In the genomic region with DNA sequence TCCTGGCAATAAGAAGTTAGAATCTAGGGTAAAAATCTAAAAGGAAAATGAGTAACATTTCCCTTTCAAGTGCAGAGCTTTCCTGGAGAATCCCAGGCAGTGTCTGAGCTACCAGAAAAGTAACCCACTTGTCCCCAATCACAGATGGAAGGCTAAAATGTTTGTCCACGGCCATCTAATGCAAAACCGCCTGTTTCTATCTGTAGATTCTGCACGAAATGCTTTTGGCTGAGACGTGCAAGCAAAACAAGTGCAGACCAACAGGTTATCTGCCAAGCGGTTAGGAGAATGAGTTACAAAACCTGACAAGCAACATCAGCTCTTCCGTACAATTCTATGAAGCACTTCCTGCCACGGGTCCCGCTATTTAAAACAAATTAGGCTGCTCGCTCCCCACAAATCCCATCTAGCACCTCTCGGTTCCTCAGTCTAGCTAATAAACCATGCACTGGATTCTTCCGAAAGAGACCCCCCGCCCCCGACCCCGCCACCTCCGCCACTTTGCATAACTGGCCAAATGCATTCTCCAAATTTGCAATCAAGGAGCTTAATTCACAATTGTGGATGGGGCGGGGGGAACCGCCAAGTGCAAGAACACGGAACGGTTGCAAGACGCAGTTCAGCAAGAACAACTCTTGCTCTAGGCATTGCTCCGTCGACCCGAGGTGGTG, we compare ENCODE assay signal across 8 cellular contexts. TPM values are rescaled to one million over a fixed set of nuclear protein-coding genes. Genes with fewer than 3 reads are reported as not detected.
DNase-seq lines count a peak whose midpoint lies in the region; ATAC-seq and TF ChIP-seq lines count a peak whose summit lies in the region.

No MANE protein-coding gene starts in this region.

- TF ChIP-seq EP300 in transverse colon (IDR thresholded peaks at IDR 0.05; ENCODE audit: low read depth), result no peak

- no peaks in the 10 kb centered on the region for H3K9me3 ChIP-seq in transverse colon

- TF ChIP-seq CTCF in AG04449 (IDR thresholded peaks at IDR 0.05; ENCODE audit: insufficient read depth, low read length, missing control alignments), result no peak
- no peak for TF ChIP-seq CTCF in transverse colon (IDR thresholded peaks at IDR 0.05)

- peak overlapping the region; percentile 76 for H3K4me3 ChIP-seq in AG04449 (ENCODE audit: low read depth, low read length)
- peak overlapping the region; percentile 80 to 94 (median 86) for H3K4me3 ChIP-seq in transverse colon

- H3K4me1 ChIP-seq in transverse colon, result peaks cover 0 to 47% (median 18%) of the 10 kb centered on the region in 4 donors

- 0 to 1% methylated on average over 9 to 23 of the region's 23 CpGs for WGBS in transverse colon (ENCODE audit: low coverage in 1 of 2), 2 donors

- in situ Hi-C loops in transverse colon (cut with MboI; ENCODE audit: low pct_ligation_motif_present in 1 of 4, low pct_unique_long_range_greater_than_20kb in 1 of 4, low sequenced_read_pairs in 3 of 4), result no loop called here

- no peaks in the 10 kb centered on the region for H3K9me3 Mint-ChIP-seq in central memory CD8-positive, alpha-beta T cell

- intact Hi-C loops in transverse colon (cut with DNase I; ENCODE audit: low total_unique reads), result loop anchor here (10.0 kb wide), 1 partner anchor 53 kb away; no protein-coding TSS in a partner anchor

- H3K36me3 ChIP-seq in transverse colon, result no peaks in the 10 kb centered on the region

- H3K36me3 Mint-ChIP-seq in central memory CD8-positive, alpha-beta T cell (ENCODE audit: insufficient read depth), result peaks cover 37% of the 10 kb centered on the region

- POLR2A ChIA-PET in AG04449 (lab: Yijun Ruan, JAX), result interaction anchor here (0.9 to 2.1 kb wide), 2 partner anchors 12 to 21 kb away, joined by 3 to 7 read pairs; no protein-coding TSS in a partner anchor

- peak overlapping the region; percentile 97 for H3K27ac Mint-ChIP-seq in central memory CD8-positive, alpha-beta T cell (ENCODE audit: low read depth)

- H3K4me1 Mint-ChIP-seq in central memory CD8-positive, alpha-beta T cell, result peaks cover 60% of the 10 kb centered on the region

- DNase-seq in AG04449 (ENCODE audit: low read depth, low spot score), result no peak
- DNase-seq in RPMI8226, result peak; percentile 56
- DNase-seq in central memory CD8-positive, alpha-beta T cell (ENCODE audit: low spot score in 2 of 2), result no peak
- DNase-seq in medulla oblongata (ENCODE audit: extremely low spot score), result peak; percentile 61
- DNase-seq in transverse colon, result no peak
- DNase-seq in NCI-H1694 (lab: John Stamatoyannopoulos, UW), result no peak

- CTCF ChIA-PET in AG04449 (lab: Yijun Ruan, JAX), result interaction anchor here (0.9 to 6.5 kb wide), 4 partner anchors 11 to 175 kb away, joined by 3 to 24 read pairs (median 4); no protein-coding TSS in a partner anchor

- no peak for TF ChIP-seq POLR2A in transverse colon (IDR thresholded peaks at IDR 0.05)

- H3K27ac ChIP-seq in transverse colon, result peak overlapping the region; percentile 97 to 99 (median 98)

- ATAC-seq in GM18498 (IDR thresholded peaks at IDR 0.05; ENCODE audit: unreplicated experiment), result peak; percentile 27
- ATAC-seq in HG03135 (IDR thresholded peaks at IDR 0.05; ENCODE audit: unreplicated experiment), result peak; percentile 17
- peak; percentile 8 for ATAC-seq in central memory CD8-positive, alpha-beta T cell (replicated peaks; ENCODE audit: extremely low read depth, poor library complexity, severe bottlenecking)

- H3K27me3 Mint-ChIP-seq in central memory CD8-positive, alpha-beta T cell, result no peaks in the 10 kb centered on the region

- peak overlapping the region; percentile 91 for H3K4me3 Mint-ChIP-seq in central memory CD8-positive, alpha-beta T cell

- H3K27me3 ChIP-seq in transverse colon, result no peaks in the 10 kb centered on the region

RNA-seq across cellular contexts. Expression of a gene that starts 1.4 kb away (rescaled TPM):
- 10 to 100 TPM; 14.3 to 63.1 (median 29.2) TPM for total RNA-seq in transverse colon

Comparison
In these comparisons a context has a peak if more than half of its experiments do, and no peak if none do; other contexts are left out.
1. DNase-seq: peak in RPMI8226 (single experiment) and medulla oblongata (single experiment); none in AG04449 (single experiment), central memory CD8-positive, alpha-beta T cell (0 of 2), transverse colon (single experiment) and NCI-H1694 (single experiment).
2. Peak in every context shown above with its lines, with median percentiles within 50 percentile points of each other: ATAC-seq.